8 cellular contexts compared by ENCODE assay signal in the genomic region with DNA sequence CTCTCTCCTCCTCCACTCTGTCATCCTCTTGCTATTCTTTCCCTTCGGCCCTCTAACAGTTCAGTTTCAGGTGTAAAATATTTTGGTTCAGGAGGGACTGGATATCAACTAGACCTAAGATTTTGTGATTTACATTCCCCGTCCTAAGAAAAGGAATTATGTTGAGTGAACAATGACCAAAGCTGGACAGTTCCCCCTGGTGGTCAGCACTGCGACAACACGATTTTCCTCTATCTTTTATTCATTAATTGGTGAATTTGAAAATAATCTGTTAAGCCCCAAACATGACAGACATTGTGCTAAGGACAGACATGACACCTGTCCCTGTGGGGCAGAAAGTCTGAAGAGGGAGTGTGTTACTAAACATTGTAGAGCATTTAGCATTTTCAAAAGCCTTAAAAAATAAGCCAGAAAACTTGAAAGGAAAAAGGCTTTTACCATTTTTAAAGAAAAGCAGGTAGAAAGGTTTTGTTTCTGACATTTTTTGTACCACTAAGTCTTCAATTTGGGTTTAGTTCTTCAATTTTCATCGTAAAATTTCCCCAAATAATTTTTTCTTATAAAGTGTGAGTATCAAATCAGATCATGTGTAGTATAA. TPM values are rescaled to one million over a fixed set of nuclear protein-coding genes. Genes with fewer than 3 reads are reported as not detected.
DNase-seq lines count a peak whose midpoint lies in the region; ATAC-seq, FAIRE-seq and TF ChIP-seq lines count a peak whose summit lies in the region.

No MANE protein-coding gene starts in this region.

- FAIRE-seq in islet of Langerhans (lab: Jason Lieb, UNC): peak; percentile 95

- in situ Hi-C loops in astrocyte of the cerebellum (cut with HindIII; ENCODE audit: low sequenced_read_pairs): loop anchor here (25.0 kb wide), 1 partner anchor 127 kb away; no protein-coding TSS in a partner anchor

- TF ChIP-seq CTCF in astrocyte of the cerebellum (IDR thresholded peaks at IDR 0.05; ENCODE audit: low read depth, low read length, missing control alignments) (peak; percentile 73), upper lobe of right lung (IDR thresholded peaks at IDR 0.05) (peak; percentile 74)

- intact Hi-C loops in upper lobe of right lung (cut with DNase I): no loop called here

- H3K36me3 ChIP-seq in upper lobe of right lung: no peaks in the 10 kb centered on the region

- H3K27me3 ChIP-seq in upper lobe of right lung: no peaks in the 10 kb centered on the region

- no peaks in the 10 kb centered on the region for H3K9me3 ChIP-seq in upper lobe of right lung

- DNase-seq in NCI-H2196 (lab: John Stamatoyannopoulos, UW; ENCODE audit: unreplicated experiment) (peak; percentile 9), NCI-H2196 treated with DMSO at 0.1 percent for 48 hours (lab: John Stamatoyannopoulos, UW; ENCODE audit: unreplicated experiment) (no peak), NCI-H146 treated with DMSO at 0.1 percent for 48 hours (lab: John Stamatoyannopoulos, UW; ENCODE audit: unreplicated experiment) (peak; percentile 15), astrocyte of the cerebellum (ENCODE audit: low read depth) (no peak), upper lobe of right lung (no peak)

- ATAC-seq in upper lobe of right lung: peak; percentile 72
- no peak for ATAC-seq in HG03442 (IDR thresholded peaks at IDR 0.05; ENCODE audit: unreplicated experiment)
- ATAC-seq in GM21423 (IDR thresholded peaks at IDR 0.05; ENCODE audit: unreplicated experiment): no peak

- no peak overlapping the region for H3K4me3 ChIP-seq in astrocyte of the cerebellum (ENCODE audit: low read depth, low read length)
- H3K4me3 ChIP-seq in upper lobe of right lung: no peak overlapping the region

- no peak overlapping the region for H3K27ac ChIP-seq in upper lobe of right lung

- H3K4me1 ChIP-seq in upper lobe of right lung: peaks cover 4% of the 10 kb centered on the region

RNA-seq across cellular contexts. Expression of gene GTF2A1L, which starts 28.4 kb away (rescaled TPM):
- total RNA-seq in upper lobe of right lung: not detected

RNA-seq across cellular contexts. Expression of gene STON1, which starts 59.3 kb away (rescaled TPM):
- total RNA-seq in upper lobe of right lung: 35.2 TPM

Comparison
In these comparisons a context has a peak if more than half of its experiments do, and no peak if none do; other contexts are left out.
1. DNase-seq: peak in NCI-H2196 (single experiment) and NCI-H146 treated with DMSO at 0.1 percent for 48 hours (single experiment); none in NCI-H2196 treated with DMSO at 0.1 percent for 48 hours (single experiment), astrocyte of the cerebellum (single experiment) and upper lobe of right lung (single experiment).